ENCODE assay signal across 1 cellular context in the genomic region with DNA sequence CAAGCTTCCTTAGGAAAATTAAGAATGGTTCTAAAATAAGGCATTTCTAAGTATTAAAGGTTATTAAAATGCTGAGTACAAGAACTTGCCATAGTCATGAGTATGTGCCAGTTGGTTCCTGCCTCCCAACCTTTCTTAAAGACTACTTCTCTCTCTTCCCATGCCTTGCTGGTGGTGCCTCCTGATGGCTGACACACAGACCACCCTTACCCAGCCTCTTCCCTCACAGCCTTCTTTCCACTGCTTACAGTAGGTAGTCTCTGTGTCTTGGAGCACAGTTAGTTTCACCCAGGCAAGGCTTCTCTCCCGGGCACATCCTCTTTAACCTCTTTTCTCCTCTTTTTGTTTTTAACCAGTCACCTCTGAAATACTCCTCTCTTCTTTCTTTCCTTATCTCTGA.
TF ChIP-seq lines count a peak whose summit lies in the region.

No MANE protein-coding gene starts in this region.

TF ChIP-seq in endothelial cell of umbilical vein, 7 proteins besides CTCF, POLR2A, EP300 and RAD21:
- TF ChIP-seq GATA2 (IDR thresholded peaks at IDR 0.05; ENCODE audit: insufficient read depth, insufficient read length, low read depth, low read length) (no peak), POLR2AphosphoS5 (IDR thresholded peaks at IDR 0.05; ENCODE audit: insufficient read depth, low read depth, low read length) (no peak), MAX (IDR thresholded peaks at IDR 0.05; ENCODE audit: insufficient read depth, insufficient read length) (no peak), MYC (IDR thresholded peaks at IDR 0.05; ENCODE audit: low read depth, low read length) (no peak), EZH2 (IDR thresholded peaks at IDR 0.05; ENCODE audit: borderline replicate concordance, low read depth, low read length, severe bottlenecking) (no peak), FOS (IDR thresholded peaks at IDR 0.05; ENCODE audit: borderline replicate concordance, insufficient read depth, low read length) (no peak), JUN (IDR thresholded peaks at IDR 0.05; ENCODE audit: borderline replicate concordance, insufficient read depth, insufficient read length, low read depth) (no peak)
